Comparison of ENCODE assay signal across 14 cellular contexts in genomic region chr6:34546551-34547321, GRCh38. TPM values are rescaled to one million over a fixed set of nuclear protein-coding genes. Genes with fewer than 3 reads are reported as not detected.
DNase-seq lines count a peak whose midpoint lies in the region; ATAC-seq, FAIRE-seq and TF ChIP-seq lines count a peak whose summit lies in the region.
"Had no signal": no experiment of that assay in that cellular context is flagged by ENCODE, and none has a peak within 500 bp of the region (broad histone marks: within the 10 kb centered on the region; RNA-seq: fewer than 3 reads in every experiment).

No MANE protein-coding gene starts in this region.

- H3K4me3 ChIP-seq in RWPE2 (ENCODE audit: severe bottlenecking) (no peak overlapping the region), hepatocyte (no peak overlapping the region), uterus (no peak overlapping the region)
- H3K4me3 ChIP-seq: HAP-1 had no signal

- FAIRE-seq in D721Med (lab: Jason Lieb, UNC) = no peak
- FAIRE-seq: GM12891 had no signal

- ATAC-seq in RWPE2 (ENCODE audit: low read depth) = peak; percentile 19; the same call in 2 of the 3 replicates

- TF ChIP-seq POLR2A in uterus (IDR thresholded peaks at IDR 0.05) = no peak

- peaks cover 16% of the 10 kb centered on the region for H3K4me1 ChIP-seq in RWPE2 (ENCODE audit: insufficient read depth, poor library complexity, severe bottlenecking)
- peaks cover 7% of the 10 kb centered on the region for H3K4me1 ChIP-seq in hepatocyte (ENCODE audit: insufficient read depth)
- H3K4me1 ChIP-seq in uterus = peaks cover 0 to 5% of the 10 kb centered on the region in 2 donors
- H3K4me1 ChIP-seq: HAP-1 had no signal

- intact Hi-C loops in uterus (cut with DNase I; ENCODE audit: low total_unique reads) = no loop called here

- no peaks in the 10 kb centered on the region for H3K9me2 ChIP-seq in hepatocyte (replicated peaks; ENCODE audit: insufficient read depth)

- no peaks in the 10 kb centered on the region for H3K27me3 ChIP-seq in RWPE2 (ENCODE audit: insufficient read depth, poor library complexity, severe bottlenecking)
- H3K27me3 ChIP-seq in hepatocyte = no peaks in the 10 kb centered on the region
- H3K27me3 ChIP-seq in uterus = no peaks in the 10 kb centered on the region

- H4K20me1 ChIP-seq in hepatocyte (ENCODE audit: insufficient read depth, poor library complexity, severe bottlenecking) = no peaks in the 10 kb centered on the region

- H2AFZ ChIP-seq in hepatocyte = no peak overlapping the region

- no peak overlapping the region for H3K27ac ChIP-seq in RWPE2 (ENCODE audit: poor library complexity, severe bottlenecking)
- H3K27ac ChIP-seq in hepatocyte = no peak overlapping the region
- peak overlapping the region in 1 of 2 donors; percentile 47 for H3K27ac ChIP-seq in uterus

- H3K4me2 ChIP-seq in hepatocyte = no peak overlapping the region

- TF ChIP-seq CTCF in RWPE2 (IDR thresholded peaks at IDR 0.05; ENCODE audit: poor library complexity, severe bottlenecking) (no peak), hepatocyte (IDR thresholded peaks at IDR 0.05; ENCODE audit: poor library complexity) (no peak), uterus (IDR thresholded peaks at IDR 0.05) (no peak), D721Med (IDR thresholded peaks at IDR 0.05; ENCODE audit: insufficient read depth, missing control alignments) (no peak)

- no peaks in the 10 kb centered on the region for H3K9me3 ChIP-seq in RWPE2 (ENCODE audit: severe bottlenecking)
- no peaks in the 10 kb centered on the region for H3K9me3 ChIP-seq in hepatocyte (ENCODE audit: low read depth)
- no peaks in the 10 kb centered on the region for H3K9me3 ChIP-seq in uterus
- H3K9me3 ChIP-seq: HAP-1 had no signal

- H3K79me2 ChIP-seq in hepatocyte = no peaks in the 10 kb centered on the region

- WGBS in hepatocyte (ENCODE audit: low lambda C conversion rate, missing lambda C conversion rate) = 62% methylated on average over 7 of the region's 11 CpGs

- DNase-seq in NCI-H748 (lab: John Stamatoyannopoulos, UW; ENCODE audit: unreplicated experiment) (peak; percentile 83), NCI-H748 treated with DMSO at 0.1 percent for 48 hours (lab: John Stamatoyannopoulos, UW) (no peak), RWPE2 (ENCODE audit: low spot score) (no peak), hepatocyte (ENCODE audit: low spot score) (peak; percentile 42), uterus (peak; percentile 48 to 57), D721Med (ENCODE audit: insufficient read length, low spot score) (no peak), COLO829 (ENCODE audit: low spot score) (no peak)
- DNase-seq in NK-92 treated with Interleukin-12 subunit alpha and Interleukin-12 subunit beta, amount 100 ng/mL, for 24 hours (lab: John Stamatoyannopoulos, UW) = no peak
- DNase-seq: activated effector memory CD4-positive, alpha-beta T cell treated with Interleukin-2 at 50 U/mL for 16 hours; IMR-90; stimulated activated CD4-positive, alpha-beta T cell treated with anti-CD3 and anti-CD28 coated beads, Interleukin-4, amount 100 ng/mL, for 24 hours; T-helper 1 cell had no signal

- no peaks in the 10 kb centered on the region for H3K36me3 ChIP-seq in RWPE2 (ENCODE audit: low read depth)
- H3K36me3 ChIP-seq in hepatocyte (replicated peaks; ENCODE audit: insufficient read depth, low read depth) = no peaks in the 10 kb centered on the region
- H3K36me3 ChIP-seq in uterus = no peaks in the 10 kb centered on the region
- H3K36me3 ChIP-seq: HAP-1 had no signal

RNA-seq across cellular contexts. Expression of gene SPDEF, which starts 9.4 kb away (rescaled TPM):
- total RNA-seq in hepatocyte (0.48 and 1.5 TPM in 2 replicates), uterus (1 to 10 TPM in 1 of 4 donors, under 1 TPM in 1, not detected in 2; 0.52 to 1.5 TPM)
- 0.34 and 0.80 TPM in 2 replicates for polyA plus RNA-seq in hepatocyte
- total RNA-seq: IMR-90 had no signal

Comparison
In these comparisons a context has a peak if more than half of its experiments do, and no peak if none do; other contexts are left out.
1. DNase-seq: peak in NCI-H748 (single experiment), hepatocyte (single experiment) and uterus (2 of 2); none in NCI-H748 treated with DMSO at 0.1 percent for 48 hours (single experiment), RWPE2 (single experiment), D721Med (single experiment), NK-92 treated with Interleukin-12 subunit alpha and Interleukin-12 subunit beta, amount 100 ng/mL, for 24 hours (single experiment) and COLO829 (single experiment).